In the genomic region with DNA sequence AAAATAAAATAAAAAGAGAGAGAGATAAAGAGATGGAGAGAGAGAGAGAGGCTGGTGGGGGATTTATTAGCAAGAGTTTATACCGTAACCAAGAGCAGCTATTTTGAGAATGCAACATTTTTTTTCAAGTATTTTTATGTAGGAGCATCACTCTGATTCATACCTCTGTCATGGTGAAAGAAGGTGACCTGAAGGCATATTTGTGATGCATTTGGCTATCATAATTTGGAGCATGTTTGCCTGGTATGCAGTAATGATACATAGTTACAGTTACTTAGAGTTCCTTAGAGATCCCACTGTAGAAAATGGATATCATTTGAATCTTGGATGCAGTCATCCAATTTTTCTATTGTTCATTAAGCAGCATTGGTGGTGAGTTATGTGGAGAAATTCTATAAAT, we compare ENCODE assay signal across 20 cellular contexts.
DNase-seq lines count a peak whose midpoint lies in the region; ATAC-seq and TF ChIP-seq lines count a peak whose summit lies in the region.
"Had no signal": no experiment of that assay in that cellular context is flagged by ENCODE, and none has a peak within 500 bp of the region (broad histone marks: within the 10 kb centered on the region; RNA-seq: fewer than 3 reads in every experiment).

No MANE protein-coding gene starts in this region.

- WGBS in spleen, 5 donors = 82 to 95% (median 91%) methylated on average over 1 of the region's 1 CpG

- H3K9me3 ChIP-seq in spleen = peaks cover 0 to 4% (median 0%) of the 10 kb centered on the region in 8 donors
- H3K9me3 ChIP-seq: BE2C, MG63 had no signal

- no peaks in the 10 kb centered on the region for H3K36me3 ChIP-seq in spleen
- H3K36me3 ChIP-seq: BE2C, MG63 had no signal

- no peaks in the 10 kb centered on the region for H3K27me3 ChIP-seq in spleen (replicated peaks in 1 of 7)
- H3K27me3 ChIP-seq: BE2C, MG63 had no signal

- POLR2A ChIA-PET in RWPE1 (lab: Yijun Ruan, JAX; ENCODE audit: low non-redundant PET) = no interaction called here

- CTCF ChIA-PET in RWPE1 (lab: Yijun Ruan, JAX) = no interaction called here

- DNase-seq in A172 (ENCODE audit: low spot score) (peak; percentile 34), HT1080 (ENCODE audit: low read depth) (peak; percentile 47), RWPE1 (ENCODE audit: low spot score) (peak; percentile 13), epithelial cell of esophagus (ENCODE audit: low read depth) (peak; percentile 23), spleen (no peak), COLO829 (ENCODE audit: low spot score) (no peak)
- DNase-seq: 8988T, BE2C, DMS79 treated with DMSO at 0.1 percent for 48 hours, GM23248, H9, HFFc6, MG63, NCI-H1417, NCI-H187, NCI-H446, NCI-H526, SHP77 treated with DMSO at 0.1 percent for 48 hours had no signal

- H3K4me3 ChIP-seq in epithelial cell of esophagus (ENCODE audit: low read length) (no peak overlapping the region), spleen (no peak overlapping the region)
- H3K4me3 ChIP-seq: GM23248, MG63 had no signal

- no peaks in the 10 kb centered on the region for H3K4me1 ChIP-seq in spleen
- H3K4me1 ChIP-seq: BE2C had no signal

- intact Hi-C loops in spleen (cut with DNase I; ENCODE audit: low total_unique reads) = no loop called here

- no peak for TF ChIP-seq POLR2A in spleen (IDR thresholded peaks at IDR 0.05)

- H3K27ac ChIP-seq in RWPE1 (no peak overlapping the region), spleen (no peak overlapping the region)
- H3K27ac ChIP-seq: GM23248 had no signal

- TF ChIP-seq CTCF in RWPE1 (conservative IDR thresholded peaks at IDR 0.05; ENCODE audit: low read depth) (no peak), epithelial cell of esophagus (IDR thresholded peaks at IDR 0.05; ENCODE audit: insufficient read depth, low read depth, low read length, missing control alignments) (no peak), spleen (IDR thresholded peaks at IDR 0.05 in 8 of 11, conservative IDR thresholded peaks at IDR 0.05 in 3 of 11) (no peak)

- no peak for ATAC-seq in HG02973 (IDR thresholded peaks at IDR 0.05; ENCODE audit: unreplicated experiment)
- ATAC-seq: SK-N-SH treated with all-trans-retinoic acid at 6 μM for 48 hours had no signal

Comparison
In these comparisons a context has a peak if more than half of its experiments do, and no peak if none do; other contexts are left out.
1. DNase-seq: peak in A172 (single experiment), HT1080 (single experiment), RWPE1 (single experiment) and epithelial cell of esophagus (single experiment); none in spleen (single experiment) and COLO829 (single experiment).